ENCODE assay signal across 9 cellular contexts in the genomic region with DNA sequence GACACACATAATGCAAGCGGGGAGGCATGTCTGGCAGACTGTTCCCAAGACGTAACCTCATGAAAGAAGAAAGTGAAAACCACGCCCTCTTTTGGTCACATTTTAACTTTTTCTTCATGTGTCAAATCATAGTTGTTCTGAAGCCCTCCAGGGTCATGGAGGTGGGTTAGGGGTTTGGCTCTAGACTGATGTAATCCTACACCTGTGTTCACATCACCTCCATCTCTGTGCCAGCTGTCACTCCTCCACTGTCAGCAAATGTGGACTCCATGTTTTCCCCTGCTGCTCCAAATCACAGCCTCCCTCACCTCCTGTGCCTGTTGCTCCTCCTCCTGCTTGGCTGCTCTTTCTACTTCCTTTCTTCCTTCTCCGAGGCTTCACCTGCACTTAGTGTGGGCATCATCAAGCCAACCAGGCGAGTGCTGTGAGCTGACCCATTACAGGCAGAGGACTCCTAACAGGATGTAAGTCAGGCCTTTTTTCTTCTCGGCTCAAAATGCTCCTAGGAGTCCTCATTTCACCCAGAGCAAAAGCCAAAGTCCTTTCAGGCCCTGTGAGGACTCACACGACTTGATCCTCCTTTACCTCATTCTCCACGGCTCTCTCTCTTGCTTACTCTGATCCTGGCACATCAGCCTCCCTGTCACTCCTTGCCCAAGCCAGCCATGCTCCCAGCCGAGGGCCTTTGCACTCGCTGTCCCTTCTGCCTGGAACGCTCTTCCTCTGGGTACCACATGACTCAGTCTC.
DNase-seq lines count a peak whose midpoint lies in the region; ATAC-seq and TF ChIP-seq lines count a peak whose summit lies in the region.
"Had no signal": no experiment of that assay in that cellular context is flagged by ENCODE, and none has a peak within 500 bp of the region (broad histone marks: within the 10 kb centered on the region; RNA-seq: fewer than 3 reads in every experiment).

No MANE protein-coding gene starts in this region.

- no peaks in the 10 kb centered on the region for H3K4me1 ChIP-seq in tibial artery

- ATAC-seq in GM18505 (IDR thresholded peaks at IDR 0.05; ENCODE audit: unreplicated experiment) (no peak), sciatic nerve (no peak)

- CTCF ChIA-PET in GM10248 (lab: Yijun Ruan, JAX) = no interaction called here

- DNase-seq in GM10248 (ENCODE audit: extremely low spot score) (no peak), HCEC 1CT (peak; percentile 1), OCI-M1 (lab: John Stamatoyannopoulos, UW) (peak; percentile 14), left kidney (ENCODE audit: low read depth, low spot score) (peak; percentile 71), OCI-M2 (lab: John Stamatoyannopoulos, UW; ENCODE audit: unreplicated experiment) (no peak), tibial artery (no peak), sciatic nerve (ENCODE audit: low spot score) (no peak)
- DNase-seq: PC-9 had no signal

- intact Hi-C loops in tibial artery (cut with DNase I; ENCODE audit: low total_unique reads) = no loop called here
- intact Hi-C loops in sciatic nerve (cut with DNase I) = no loop called here

- no peaks in the 10 kb centered on the region for H3K9me3 ChIP-seq in tibial artery

- no peak for TF ChIP-seq POLR2A in GM18505 (IDR thresholded peaks at IDR 0.05; ENCODE audit: borderline replicate concordance, extremely low read depth, insufficient read depth, insufficient read length)

- H3K27ac ChIP-seq in tibial artery = no peak overlapping the region
- H3K27ac ChIP-seq: PC-9 had no signal

- TF ChIP-seq CTCF in GM10248 (IDR thresholded peaks at IDR 0.05; ENCODE audit: control extremely low read depth, extremely low read depth, low read depth, missing control alignments) (peak; percentile 2), tibial artery (IDR thresholded peaks at IDR 0.05) (no peak)

- H3K27me3 ChIP-seq in tibial artery = no peaks in the 10 kb centered on the region

- no peaks in the 10 kb centered on the region for H3K36me3 ChIP-seq in tibial artery

- POLR2A ChIA-PET in GM10248 (lab: Yijun Ruan, JAX) = interaction anchor here (1.2 kb wide), 1 partner anchor 67 kb away, joined by 7 read pairs; a partner anchor contains a TSS

- H3K4me3 ChIP-seq in tibial artery = no peak overlapping the region
- H3K4me3 ChIP-seq: PC-9 had no signal

Comparison
In these comparisons a context has a peak if more than half of its experiments do, and no peak if none do; other contexts are left out.
1. DNase-seq: peak in HCEC 1CT (single experiment), OCI-M1 (single experiment) and left kidney (single experiment); none in GM10248 (single experiment), OCI-M2 (single experiment), tibial artery (0 of 2) and sciatic nerve (single experiment).